In the genomic region with DNA sequence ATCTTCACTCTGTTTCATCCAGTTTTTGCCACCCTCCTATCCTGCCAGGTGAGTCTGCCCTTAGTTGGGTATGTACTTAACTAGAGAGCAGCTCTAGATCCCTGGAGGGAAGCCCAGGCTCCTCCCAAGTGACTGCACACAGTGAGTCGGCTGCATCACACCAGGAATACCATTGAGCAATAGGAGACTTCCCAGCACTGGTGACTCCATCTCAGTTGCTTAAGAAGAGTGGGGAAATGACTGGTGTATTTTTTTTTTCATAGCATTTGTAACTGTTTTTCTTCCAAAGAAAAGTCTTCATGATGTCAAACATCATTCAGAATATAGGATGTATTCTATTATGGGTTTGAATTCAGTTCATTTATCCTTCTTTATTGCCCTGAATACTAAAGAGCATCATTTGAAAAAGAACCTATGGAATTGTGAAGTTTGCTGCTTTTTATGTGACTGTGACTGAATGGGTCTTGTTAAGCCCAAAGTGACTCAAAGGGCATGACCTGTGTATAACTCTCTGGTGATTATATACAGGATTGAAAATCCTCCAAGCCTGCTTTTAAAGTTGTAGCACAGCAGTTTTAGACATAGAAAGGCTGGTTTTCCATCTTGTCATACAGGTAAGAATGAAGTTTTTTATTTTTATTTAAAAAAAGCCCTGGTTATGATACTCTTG, we compare ENCODE assay signal across 8 cellular contexts.
DNase-seq lines count a peak whose midpoint lies in the region; TF ChIP-seq lines count a peak whose summit lies in the region.

No MANE protein-coding gene starts in this region.

- no peaks in the 10 kb centered on the region for H3K36me3 ChIP-seq in sigmoid colon
- H3K36me3 ChIP-seq in WERI-Rb-1 = peaks cover 6% of the 10 kb centered on the region; the same call in 1 of the 2 replicates

- H3K4me3 ChIP-seq in sigmoid colon (no peak overlapping the region), WERI-Rb-1 (ENCODE audit: low read depth, low read length) (no peak overlapping the region)

- H3K9me3 ChIP-seq in sigmoid colon (no peaks in the 10 kb centered on the region), WERI-Rb-1 (ENCODE audit: severe bottlenecking) (peaks cover 6% of the 10 kb centered on the region)

- peaks cover 0 to 48% (median 41%) of the 10 kb centered on the region in 4 donors for H3K4me1 ChIP-seq in sigmoid colon

- WGBS in sigmoid colon, 2 donors = 13 to 57% methylated on average over 1 of the region's 1 CpG

- H3K27ac ChIP-seq in RWPE1 (peak overlapping the region; percentile 84), sigmoid colon (peak overlapping the region; percentile 58 to 80 (median 70)), WERI-Rb-1 (no peak overlapping the region)

- POLR2A ChIA-PET in RWPE1 (lab: Yijun Ruan, JAX; ENCODE audit: low non-redundant PET) = no interaction called here

- CTCF ChIA-PET in RWPE1 (lab: Yijun Ruan, JAX) = interaction anchor here (0.6 kb wide), 1 partner anchor 256 kb away, joined by 3 read pairs; no protein-coding TSS in a partner anchor

- TF ChIP-seq CTCF in RWPE1 (conservative IDR thresholded peaks at IDR 0.05; ENCODE audit: low read depth) = no peak
- TF ChIP-seq CTCF in sigmoid colon (IDR thresholded peaks at IDR 0.05) = no peak
- TF ChIP-seq CTCF in WERI-Rb-1 (IDR thresholded peaks at IDR 0.05; ENCODE audit: low read depth, low read length) = no peak

- TF ChIP-seq POLR2A in sigmoid colon (IDR thresholded peaks at IDR 0.05) = no peak

- H3K27me3 ChIP-seq in sigmoid colon (no peaks in the 10 kb centered on the region), WERI-Rb-1 (ENCODE audit: insufficient read depth, low read depth, severe bottlenecking) (no peaks in the 10 kb centered on the region)

- intact Hi-C loops in sigmoid colon (cut with DNase I) = loop anchor here (2.0 kb wide), 1 partner anchor 49 kb away; no protein-coding TSS in a partner anchor

- DNase-seq in H4 (ENCODE audit: low spot score) (peak; percentile 94), RWPE1 (ENCODE audit: low spot score) (peak; percentile 88), glomerular visceral epithelial cell (ENCODE audit: extremely low spot score) (peak; percentile 85), sigmoid colon (peak; percentile 98), NCI-H2107 (lab: John Stamatoyannopoulos, UW) (no peak), NCI-H446 (lab: John Stamatoyannopoulos, UW) (no peak), WERI-Rb-1 (no peak)
- DNase-seq in stimulated activated naive CD4-positive, alpha-beta T cell treated with Interleukin-2 at 50 U/mL for 16 hours (lab: John Stamatoyannopoulos, UW) = no peak

- TF ChIP-seq EP300 in sigmoid colon (IDR thresholded peaks at IDR 0.05) = peak; percentile 59 to 92 (median 71)

Comparison
In these comparisons a context has a peak if more than half of its experiments do, and no peak if none do; other contexts are left out.
1. DNase-seq: peak in H4 (single experiment), RWPE1 (single experiment), glomerular visceral epithelial cell (single experiment) and sigmoid colon (single experiment); none in NCI-H2107 (single experiment), NCI-H446 (0 of 2), stimulated activated naive CD4-positive, alpha-beta T cell treated with Interleukin-2 at 50 U/mL for 16 hours (single experiment) and WERI-Rb-1 (single experiment).